Comparison of ENCODE assay signal across 1 cellular context in the genomic region with DNA sequence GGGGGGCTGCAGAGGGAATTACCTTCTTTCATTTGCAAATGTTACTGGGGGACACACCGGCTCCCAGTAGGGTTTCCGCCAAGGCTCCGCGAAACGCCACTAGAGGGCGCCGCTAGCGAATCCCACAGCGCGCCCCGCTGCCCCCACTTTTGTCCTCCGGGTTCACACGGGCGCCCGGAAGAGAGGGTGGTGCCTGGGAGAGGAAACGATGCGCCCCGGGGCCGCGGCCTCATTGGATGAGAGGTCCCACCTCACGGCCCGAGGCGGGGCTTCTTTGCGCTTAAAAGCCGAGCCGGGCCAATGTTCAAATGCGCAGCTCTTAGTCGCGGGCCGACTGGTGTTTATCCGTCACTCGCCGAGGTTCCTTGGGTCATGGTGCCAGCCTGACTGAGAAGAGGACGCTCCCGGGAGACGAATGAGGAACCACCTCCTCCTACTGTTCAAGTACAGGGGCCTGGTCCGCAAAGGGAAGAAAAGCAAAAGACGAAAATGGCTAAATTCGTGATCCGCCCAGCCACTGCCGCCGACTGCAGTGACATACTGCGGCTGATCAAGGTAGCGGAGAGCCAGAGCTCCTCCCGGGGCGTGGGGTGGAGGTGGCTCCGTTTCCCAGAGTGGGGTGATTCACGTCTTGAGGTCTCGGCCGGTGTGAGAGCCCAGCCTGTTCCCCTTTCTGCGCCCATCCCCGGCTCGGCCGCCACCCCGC.
TF ChIP-seq lines count a peak whose summit lies in the region.

A gene (plus strand): TSS at position 311 of the 706 bp plus-strand sequence. CDS start 179 bp downstream, at position 490.

TF ChIP-seq in K562, 482 proteins besides CTCF, POLR2A, EP300 and RAD21 (continued from another document and continues in another):
- TF ChIP-seq, protein P1, sequence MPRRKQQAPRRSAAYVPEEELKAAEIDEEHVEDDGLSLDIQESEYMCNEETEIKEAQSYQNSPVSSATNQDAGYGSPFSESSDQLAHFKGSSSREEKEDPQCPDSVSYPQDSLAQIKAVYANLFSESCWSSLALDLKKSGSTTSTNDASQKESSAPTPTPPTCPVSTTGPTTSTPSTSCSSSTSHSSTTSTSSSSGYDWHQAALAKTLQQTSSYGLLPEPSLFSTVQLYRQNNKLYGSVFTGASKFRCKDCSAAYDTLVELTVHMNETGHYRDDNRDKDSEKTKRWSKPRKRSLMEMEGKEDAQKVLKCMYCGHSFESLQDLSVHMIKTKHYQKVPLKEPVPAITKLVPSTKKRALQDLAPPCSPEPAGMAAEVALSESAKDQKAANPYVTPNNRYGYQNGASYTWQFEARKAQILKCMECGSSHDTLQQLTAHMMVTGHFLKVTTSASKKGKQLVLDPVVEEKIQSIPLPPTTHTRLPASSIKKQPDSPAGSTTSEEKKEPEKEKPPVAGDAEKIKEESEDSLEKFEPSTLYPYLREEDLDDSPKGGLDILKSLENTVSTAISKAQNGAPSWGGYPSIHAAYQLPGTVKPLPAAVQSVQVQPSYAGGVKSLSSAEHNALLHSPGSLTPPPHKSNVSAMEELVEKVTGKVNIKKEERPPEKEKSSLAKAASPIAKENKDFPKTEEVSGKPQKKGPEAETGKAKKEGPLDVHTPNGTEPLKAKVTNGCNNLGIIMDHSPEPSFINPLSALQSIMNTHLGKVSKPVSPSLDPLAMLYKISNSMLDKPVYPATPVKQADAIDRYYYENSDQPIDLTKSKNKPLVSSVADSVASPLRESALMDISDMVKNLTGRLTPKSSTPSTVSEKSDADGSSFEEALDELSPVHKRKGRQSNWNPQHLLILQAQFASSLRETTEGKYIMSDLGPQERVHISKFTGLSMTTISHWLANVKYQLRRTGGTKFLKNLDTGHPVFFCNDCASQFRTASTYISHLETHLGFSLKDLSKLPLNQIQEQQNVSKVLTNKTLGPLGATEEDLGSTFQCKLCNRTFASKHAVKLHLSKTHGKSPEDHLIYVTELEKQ (CRISPR knock-in tag; IDR thresholded peaks at IDR 0.05) = no peak
- TF ChIP-seq, protein P2, sequence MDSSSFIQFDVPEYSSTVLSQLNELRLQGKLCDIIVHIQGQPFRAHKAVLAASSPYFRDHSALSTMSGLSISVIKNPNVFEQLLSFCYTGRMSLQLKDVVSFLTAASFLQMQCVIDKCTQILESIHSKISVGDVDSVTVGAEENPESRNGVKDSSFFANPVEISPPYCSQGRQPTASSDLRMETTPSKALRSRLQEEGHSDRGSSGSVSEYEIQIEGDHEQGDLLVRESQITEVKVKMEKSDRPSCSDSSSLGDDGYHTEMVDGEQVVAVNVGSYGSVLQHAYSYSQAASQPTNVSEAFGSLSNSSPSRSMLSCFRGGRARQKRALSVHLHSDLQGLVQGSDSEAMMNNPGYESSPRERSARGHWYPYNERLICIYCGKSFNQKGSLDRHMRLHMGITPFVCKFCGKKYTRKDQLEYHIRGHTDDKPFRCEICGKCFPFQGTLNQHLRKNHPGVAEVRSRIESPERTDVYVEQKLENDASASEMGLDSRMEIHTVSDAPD (CRISPR knock-in tag; IDR thresholded peaks at IDR 0.05) = no peak
- TF ChIP-seq NFYB (IDR thresholded peaks at IDR 0.05; ENCODE audit: extremely low read depth, insufficient read length) = peak; percentile 42
- TF ChIP-seq HCFC1 (IDR thresholded peaks at IDR 0.05; ENCODE audit: low read depth, low read length) = peak; percentile 52
- TF ChIP-seq, protein P3, sequence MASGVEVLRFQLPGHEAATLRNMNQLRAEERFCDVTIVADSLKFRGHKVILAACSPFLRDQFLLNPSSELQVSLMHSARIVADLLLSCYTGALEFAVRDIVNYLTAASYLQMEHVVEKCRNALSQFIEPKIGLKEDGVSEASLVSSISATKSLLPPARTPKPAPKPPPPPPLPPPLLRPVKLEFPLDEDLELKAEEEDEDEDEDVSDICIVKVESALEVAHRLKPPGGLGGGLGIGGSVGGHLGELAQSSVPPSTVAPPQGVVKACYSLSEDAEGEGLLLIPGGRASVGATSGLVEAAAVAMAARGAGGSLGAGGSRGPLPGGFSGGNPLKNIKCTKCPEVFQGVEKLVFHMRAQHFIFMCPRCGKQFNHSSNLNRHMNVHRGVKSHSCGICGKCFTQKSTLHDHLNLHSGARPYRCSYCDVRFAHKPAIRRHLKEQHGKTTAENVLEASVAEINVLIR (CRISPR knock-in tag; IDR thresholded peaks at IDR 0.05) = no peak
- no peak for TF ChIP-seq MYNN (IDR thresholded peaks at IDR 0.05)
- TF ChIP-seq MYNN (CRISPR knock-in tag; IDR thresholded peaks at IDR 0.05) = no peak
- TF ChIP-seq STAT5B (CRISPR knock-in tag; IDR thresholded peaks at IDR 0.05) = no peak
- peak; percentile 74 to 82; a peak in 3 of 4 replicates for TF ChIP-seq FOXK2 (conservative IDR thresholded peaks at IDR 0.05 in 1 of 2, IDR thresholded peaks at IDR 0.05 in 1 of 2; ENCODE audit: low read depth in 2 of 2)
- peak; percentile 79 for TF ChIP-seq CREM (IDR thresholded peaks at IDR 0.05; ENCODE audit: low read depth)
- TF ChIP-seq ZNF668 (CRISPR knock-in tag; IDR thresholded peaks at IDR 0.05) = no peak
- peak; percentile 68 for TF ChIP-seq TAF7 (tag; IDR thresholded peaks at IDR 0.05)
- no peak for TF ChIP-seq SMAD2 (IDR thresholded peaks at IDR 0.05; ENCODE audit: low read depth, low read length)
- no peak for TF ChIP-seq C11orf30 (IDR thresholded peaks at IDR 0.05; ENCODE audit: low read depth)
- TF ChIP-seq NBN (IDR thresholded peaks at IDR 0.05; ENCODE audit: low read depth) = 0 out of 2 replicates have a peak, but pooled peaks have one; percentile 56
- TF ChIP-seq RBM34 (IDR thresholded peaks at IDR 0.05; ENCODE audit: borderline replicate concordance, insufficient read depth, low read length) = no peak
- TF ChIP-seq, protein P4, sequence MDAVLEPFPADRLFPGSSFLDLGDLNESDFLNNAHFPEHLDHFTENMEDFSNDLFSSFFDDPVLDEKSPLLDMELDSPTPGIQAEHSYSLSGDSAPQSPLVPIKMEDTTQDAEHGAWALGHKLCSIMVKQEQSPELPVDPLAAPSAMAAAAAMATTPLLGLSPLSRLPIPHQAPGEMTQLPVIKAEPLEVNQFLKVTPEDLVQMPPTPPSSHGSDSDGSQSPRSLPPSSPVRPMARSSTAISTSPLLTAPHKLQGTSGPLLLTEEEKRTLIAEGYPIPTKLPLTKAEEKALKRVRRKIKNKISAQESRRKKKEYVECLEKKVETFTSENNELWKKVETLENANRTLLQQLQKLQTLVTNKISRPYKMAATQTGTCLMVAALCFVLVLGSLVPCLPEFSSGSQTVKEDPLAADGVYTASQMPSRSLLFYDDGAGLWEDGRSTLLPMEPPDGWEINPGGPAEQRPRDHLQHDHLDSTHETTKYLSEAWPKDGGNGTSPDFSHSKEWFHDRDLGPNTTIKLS (IDR thresholded peaks at IDR 0.05; ENCODE audit: borderline replicate concordance, low read depth) = 0 out of 2 replicates have a peak, but pooled peaks have one; percentile 18
- TF ChIP-seq, protein P5, sequence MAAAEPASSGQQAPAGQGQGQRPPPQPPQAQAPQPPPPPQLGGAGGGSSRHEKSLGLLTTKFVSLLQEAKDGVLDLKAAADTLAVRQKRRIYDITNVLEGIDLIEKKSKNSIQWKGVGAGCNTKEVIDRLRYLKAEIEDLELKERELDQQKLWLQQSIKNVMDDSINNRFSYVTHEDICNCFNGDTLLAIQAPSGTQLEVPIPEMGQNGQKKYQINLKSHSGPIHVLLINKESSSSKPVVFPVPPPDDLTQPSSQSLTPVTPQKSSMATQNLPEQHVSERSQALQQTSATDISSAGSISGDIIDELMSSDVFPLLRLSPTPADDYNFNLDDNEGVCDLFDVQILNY (CRISPR knock-in tag; IDR thresholded peaks at IDR 0.05) = no peak
- no peak for TF ChIP-seq RBM22 (IDR thresholded peaks at IDR 0.05; ENCODE audit: low read depth, low read length, poor library complexity, severe bottlenecking)
- TF ChIP-seq, protein P6, sequence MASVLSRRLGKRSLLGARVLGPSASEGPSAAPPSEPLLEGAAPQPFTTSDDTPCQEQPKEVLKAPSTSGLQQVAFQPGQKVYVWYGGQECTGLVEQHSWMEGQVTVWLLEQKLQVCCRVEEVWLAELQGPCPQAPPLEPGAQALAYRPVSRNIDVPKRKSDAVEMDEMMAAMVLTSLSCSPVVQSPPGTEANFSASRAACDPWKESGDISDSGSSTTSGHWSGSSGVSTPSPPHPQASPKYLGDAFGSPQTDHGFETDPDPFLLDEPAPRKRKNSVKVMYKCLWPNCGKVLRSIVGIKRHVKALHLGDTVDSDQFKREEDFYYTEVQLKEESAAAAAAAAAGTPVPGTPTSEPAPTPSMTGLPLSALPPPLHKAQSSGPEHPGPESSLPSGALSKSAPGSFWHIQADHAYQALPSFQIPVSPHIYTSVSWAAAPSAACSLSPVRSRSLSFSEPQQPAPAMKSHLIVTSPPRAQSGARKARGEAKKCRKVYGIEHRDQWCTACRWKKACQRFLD (CRISPR knock-in tag; IDR thresholded peaks at IDR 0.05) = no peak
- peak; percentile 84 for TF ChIP-seq CREB1 (IDR thresholded peaks at IDR 0.05)
- peak; percentile 76 for TF ChIP-seq CREB1 (CRISPR knock-in tag; IDR thresholded peaks at IDR 0.05)
- peak; percentile 50; the same call in 1 of the 2 replicates for TF ChIP-seq NCOR1 (IDR thresholded peaks at IDR 0.05)
- peak; percentile 29; the same call in 1 of the 2 replicates for TF ChIP-seq SOX6 (IDR thresholded peaks at IDR 0.05)
- peak; percentile 58 for TF ChIP-seq PRPF4 (IDR thresholded peaks at IDR 0.05; ENCODE audit: insufficient read depth, low read depth, low read length, poor library complexity, severe bottlenecking)
- TF ChIP-seq, protein P7, sequence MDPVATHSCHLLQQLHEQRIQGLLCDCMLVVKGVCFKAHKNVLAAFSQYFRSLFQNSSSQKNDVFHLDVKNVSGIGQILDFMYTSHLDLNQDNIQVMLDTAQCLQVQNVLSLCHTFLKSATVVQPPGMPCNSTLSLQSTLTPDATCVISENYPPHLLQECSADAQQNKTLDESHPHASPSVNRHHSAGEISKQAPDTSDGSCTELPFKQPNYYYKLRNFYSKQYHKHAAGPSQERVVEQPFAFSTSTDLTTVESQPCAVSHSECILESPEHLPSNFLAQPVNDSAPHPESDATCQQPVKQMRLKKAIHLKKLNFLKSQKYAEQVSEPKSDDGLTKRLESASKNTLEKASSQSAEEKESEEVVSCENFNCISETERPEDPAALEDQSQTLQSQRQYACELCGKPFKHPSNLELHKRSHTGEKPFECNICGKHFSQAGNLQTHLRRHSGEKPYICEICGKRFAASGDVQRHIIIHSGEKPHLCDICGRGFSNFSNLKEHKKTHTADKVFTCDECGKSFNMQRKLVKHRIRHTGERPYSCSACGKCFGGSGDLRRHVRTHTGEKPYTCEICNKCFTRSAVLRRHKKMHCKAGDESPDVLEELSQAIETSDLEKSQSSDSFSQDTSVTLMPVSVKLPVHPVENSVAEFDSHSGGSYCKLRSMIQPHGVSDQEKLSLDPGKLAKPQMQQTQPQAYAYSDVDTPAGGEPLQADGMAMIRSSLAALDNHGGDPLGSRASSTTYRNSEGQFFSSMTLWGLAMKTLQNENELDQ (CRISPR knock-in tag; IDR thresholded peaks at IDR 0.05; ENCODE audit: borderline replicate concordance) = no peak
- TF ChIP-seq, protein P8, sequence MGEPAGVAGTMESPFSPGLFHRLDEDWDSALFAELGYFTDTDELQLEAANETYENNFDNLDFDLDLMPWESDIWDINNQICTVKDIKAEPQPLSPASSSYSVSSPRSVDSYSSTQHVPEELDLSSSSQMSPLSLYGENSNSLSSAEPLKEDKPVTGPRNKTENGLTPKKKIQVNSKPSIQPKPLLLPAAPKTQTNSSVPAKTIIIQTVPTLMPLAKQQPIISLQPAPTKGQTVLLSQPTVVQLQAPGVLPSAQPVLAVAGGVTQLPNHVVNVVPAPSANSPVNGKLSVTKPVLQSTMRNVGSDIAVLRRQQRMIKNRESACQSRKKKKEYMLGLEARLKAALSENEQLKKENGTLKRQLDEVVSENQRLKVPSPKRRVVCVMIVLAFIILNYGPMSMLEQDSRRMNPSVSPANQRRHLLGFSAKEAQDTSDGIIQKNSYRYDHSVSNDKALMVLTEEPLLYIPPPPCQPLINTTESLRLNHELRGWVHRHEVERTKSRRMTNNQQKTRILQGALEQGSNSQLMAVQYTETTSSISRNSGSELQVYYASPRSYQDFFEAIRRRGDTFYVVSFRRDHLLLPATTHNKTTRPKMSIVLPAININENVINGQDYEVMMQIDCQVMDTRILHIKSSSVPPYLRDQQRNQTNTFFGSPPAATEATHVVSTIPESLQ (CRISPR knock-in tag; IDR thresholded peaks at IDR 0.05) = 0 out of 2 replicates have a peak, but pooled peaks have one; percentile 28
- no peak for TF ChIP-seq NR3C1 (CRISPR knock-in tag; IDR thresholded peaks at IDR 0.05)
- peak; percentile 50; the same call in 1 of the 2 replicates for TF ChIP-seq SMC3 (conservative IDR thresholded peaks at IDR 0.05; ENCODE audit: insufficient read depth, low read depth, low read length)
- TF ChIP-seq, protein P9, sequence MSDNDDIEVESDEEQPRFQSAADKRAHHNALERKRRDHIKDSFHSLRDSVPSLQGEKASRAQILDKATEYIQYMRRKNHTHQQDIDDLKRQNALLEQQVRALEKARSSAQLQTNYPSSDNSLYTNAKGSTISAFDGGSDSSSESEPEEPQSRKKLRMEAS (CRISPR knock-in tag; IDR thresholded peaks at IDR 0.05) = peak; percentile 50; the same call in 1 of the 2 replicates
- TF ChIP-seq U2AF1 (optimal IDR thresholded peaks at IDR 0.05; ENCODE audit: low read depth, low read length) = no peak
- TF ChIP-seq, protein P10, sequence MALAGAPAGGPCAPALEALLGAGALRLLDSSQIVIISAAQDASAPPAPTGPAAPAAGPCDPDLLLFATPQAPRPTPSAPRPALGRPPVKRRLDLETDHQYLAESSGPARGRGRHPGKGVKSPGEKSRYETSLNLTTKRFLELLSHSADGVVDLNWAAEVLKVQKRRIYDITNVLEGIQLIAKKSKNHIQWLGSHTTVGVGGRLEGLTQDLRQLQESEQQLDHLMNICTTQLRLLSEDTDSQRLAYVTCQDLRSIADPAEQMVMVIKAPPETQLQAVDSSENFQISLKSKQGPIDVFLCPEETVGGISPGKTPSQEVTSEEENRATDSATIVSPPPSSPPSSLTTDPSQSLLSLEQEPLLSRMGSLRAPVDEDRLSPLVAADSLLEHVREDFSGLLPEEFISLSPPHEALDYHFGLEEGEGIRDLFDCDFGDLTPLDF (CRISPR knock-in tag; IDR thresholded peaks at IDR 0.05) = 0 out of 2 replicates have a peak, but pooled peaks have one; percentile 45
- TF ChIP-seq SIN3A (IDR thresholded peaks at IDR 0.05; ENCODE audit: borderline replicate concordance in 2 of 2, control insufficient read depth in 1 of 2, low read depth in 2 of 2, low read length in 2 of 2) = peak in 1 of 2 experiments; percentile 42; a peak in 1 of 4 replicates
- peak; percentile 55 for TF ChIP-seq BRD9 (IDR thresholded peaks at IDR 0.05; ENCODE audit: low read depth, partially characterized antibody)
- TF ChIP-seq SMAD4 (CRISPR knock-in tag; conservative IDR thresholded peaks at IDR 0.05) = 0 out of 2 replicates have a peak, but pooled peaks have one; percentile 43
- TF ChIP-seq ZNF354B (CRISPR knock-in tag; IDR thresholded peaks at IDR 0.05) = no peak
- no peak for TF ChIP-seq HMG20A (CRISPR knock-in tag; conservative IDR thresholded peaks at IDR 0.05)
- 0 out of 2 replicates have a peak, but pooled peaks have one; percentile 8 for TF ChIP-seq SMARCE1 (IDR thresholded peaks at IDR 0.05)
- no peak for TF ChIP-seq ZNF57 (CRISPR knock-in tag; IDR thresholded peaks at IDR 0.05)
